In the genomic region with DNA sequence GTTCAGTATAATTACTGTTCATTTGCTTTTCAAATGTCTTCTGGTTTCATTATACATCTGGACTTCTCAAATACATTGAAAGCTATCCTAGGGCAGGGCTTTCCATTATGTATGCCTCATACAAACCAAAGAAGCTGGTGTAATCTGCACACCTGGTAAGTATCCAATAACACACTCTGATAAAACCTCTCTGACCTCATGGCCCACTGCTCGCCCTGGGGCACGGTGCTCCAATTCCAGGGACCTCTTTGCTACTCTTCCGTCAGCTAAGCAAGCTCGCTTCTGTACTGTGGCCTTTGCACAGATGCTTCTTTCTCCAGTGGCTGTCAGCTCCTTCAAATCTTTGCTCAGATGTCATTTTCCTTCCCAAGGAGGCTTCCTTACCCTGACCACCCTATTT, we compare ENCODE assay signal across 18 cellular contexts. TPM values are rescaled to one million over a fixed set of nuclear protein-coding genes. Genes with fewer than 3 reads are reported as not detected.
DNase-seq lines count a peak whose midpoint lies in the region; ATAC-seq and TF ChIP-seq lines count a peak whose summit lies in the region.
"Had no signal": no experiment of that assay in that cellular context is flagged by ENCODE, and none has a peak within 500 bp of the region (broad histone marks: within the 10 kb centered on the region; RNA-seq: fewer than 3 reads in every experiment).

No MANE protein-coding gene starts in this region.

- H3K27me3 ChIP-seq in SK-N-SH (ENCODE audit: insufficient read depth): no peaks in the 10 kb centered on the region
- no peaks in the 10 kb centered on the region for H3K27me3 ChIP-seq in Karpas-422 (ENCODE audit: low read length)
- no peaks in the 10 kb centered on the region for H3K27me3 ChIP-seq in trophoblast cell (ENCODE audit: insufficient read depth, low read length)
- H3K27me3 ChIP-seq: BLaER1 had no signal

- H4K91ac ChIP-seq in trophoblast cell (ENCODE audit: low read depth, low read length): no peak overlapping the region

- H2AK5ac ChIP-seq in trophoblast cell (ENCODE audit: low read length): no peak overlapping the region

- no peaks in the 10 kb centered on the region for H3F3A ChIP-seq in SK-N-SH (replicated peaks; ENCODE audit: insufficient read depth)

- H3K27ac ChIP-seq in SK-N-SH (ENCODE audit: low read depth in 2 of 2, low read length in 1 of 2) (no peak overlapping the region), Karpas-422 (ENCODE audit: low read length) (peak overlapping the region; percentile 51), trophoblast cell (ENCODE audit: low read depth, low read length) (no peak overlapping the region)
- H3K27ac ChIP-seq: BLaER1, C4-2B had no signal

- no peaks in the 10 kb centered on the region for H3K79me1 ChIP-seq in trophoblast cell (ENCODE audit: low read length)

- H4K20me1 ChIP-seq in SK-N-SH (ENCODE audit: insufficient read depth): no peaks in the 10 kb centered on the region
- H4K20me1 ChIP-seq in Karpas-422 (ENCODE audit: insufficient read depth, low read depth, low read length): no peaks in the 10 kb centered on the region

- H3K4ac ChIP-seq in trophoblast cell (ENCODE audit: low read depth, low read length): no peak overlapping the region

- intact Hi-C loops in activated CD8-positive, alpha-beta T cell treated with anti-CD3 and anti-CD28 coated beads for 36 hours (cut with micrococcal nuclease): no loop called here

- no peak overlapping the region for H2BK5ac ChIP-seq in trophoblast cell (ENCODE audit: low read depth, low read length, poor library complexity)

- DNase-seq in SK-N-SH: peak; percentile 17
- DNase-seq in Karpas-422: peak; percentile 61
- DNase-seq in NCI-H526 (lab: John Stamatoyannopoulos, UW): peak; percentile 96 to 98
- DNase-seq in trophoblast cell: peak; percentile 75 to 77
- DNase-seq in activated naive CD4-positive, alpha-beta T cell treated with Interleukin-2 at 50 U/mL for 16 hours: no peak
- DNase-seq in activated CD8-positive, alpha-beta T cell treated with anti-CD3 and anti-CD28 coated beads for 36 hours: no peak
- DNase-seq: 8988T; Caco-2; CD4-positive, CD25-positive, alpha-beta regulatory T cell; CD8-positive, alpha-beta T cell; DMS153; DND-41; GOT3; HFFc6 had no signal

- no peak for TF ChIP-seq EP300 in SK-N-SH (IDR thresholded peaks at IDR 0.05; ENCODE audit: borderline replicate concordance in 1 of 2, low read depth in 1 of 2, low read length in 1 of 2)

- H3K9me3 Mint-ChIP-seq in activated CD8-positive, alpha-beta T cell treated with anti-CD3 and anti-CD28 coated beads for 36 hours: no peaks in the 10 kb centered on the region
- H3K9me3 Mint-ChIP-seq: CD4-positive, CD25-positive, alpha-beta regulatory T cell; CD8-positive, alpha-beta T cell; HFFc6 had no signal

- CTCF ChIA-PET in SK-N-SH (lab: Yijun Ruan, JAX): interaction anchor here (1.0 to 1.5 kb wide), 3 partner anchors 10 to 205 kb away, joined by 3 to 4 read pairs (median 3); no protein-coding TSS in a partner anchor
- CTCF ChIA-PET in activated CD8-positive, alpha-beta T cell treated with anti-CD3 and anti-CD28 coated beads for 36 hours (lab: Charles Lee): no interaction called here

- H3K4me2 ChIP-seq in SK-N-SH: no peak overlapping the region
- H3K4me2 ChIP-seq in Karpas-422 (ENCODE audit: low read depth, low read length, poor library complexity, severe bottlenecking): peak overlapping the region; percentile 5
- no peak overlapping the region for H3K4me2 ChIP-seq in trophoblast cell (ENCODE audit: low read length)
- H3K4me2 ChIP-seq: BLaER1 had no signal

- no peaks in the 10 kb centered on the region for H3K27me3 Mint-ChIP-seq in activated CD8-positive, alpha-beta T cell treated with anti-CD3 and anti-CD28 coated beads for 36 hours
- H3K27me3 Mint-ChIP-seq: CD4-positive, CD25-positive, alpha-beta regulatory T cell had no signal

- no peak overlapping the region for H2BK12ac ChIP-seq in trophoblast cell (ENCODE audit: low read length)

- no peak overlapping the region for H4K8ac ChIP-seq in trophoblast cell (ENCODE audit: low read depth, low read length)

- no peak overlapping the region for H3K27ac Mint-ChIP-seq in activated CD8-positive, alpha-beta T cell treated with anti-CD3 and anti-CD28 coated beads for 36 hours
- H3K27ac Mint-ChIP-seq: CD4-positive, CD25-positive, alpha-beta regulatory T cell; CD8-positive, alpha-beta T cell; HFFc6 had no signal

- H3K4me3 ChIP-seq in SK-N-SH (ENCODE audit: low read depth in 2 of 2, low read length in 1 of 2) (no peak overlapping the region), Karpas-422 (ENCODE audit: low read length) (no peak overlapping the region), trophoblast cell (ENCODE audit: low read depth, low read length) (no peak overlapping the region)
- H3K4me3 ChIP-seq: BLaER1, HAP-1 had no signal

- TF ChIP-seq RAD21 in SK-N-SH (IDR thresholded peaks at IDR 0.05; ENCODE audit: low read length): no peak

- H2AFZ ChIP-seq in SK-N-SH (ENCODE audit: low read depth) (no peak overlapping the region), Karpas-422 (ENCODE audit: low read length) (no peak overlapping the region), trophoblast cell (ENCODE audit: insufficient read depth, low read length, poor library complexity) (no peak overlapping the region)

- H3K9ac ChIP-seq in SK-N-SH (no peak overlapping the region), Karpas-422 (ENCODE audit: low read length) (no peak overlapping the region), trophoblast cell (ENCODE audit: low read length) (no peak overlapping the region)
- H3K9ac ChIP-seq: BLaER1 had no signal

- H3K9me2 ChIP-seq in SK-N-SH: no peaks in the 10 kb centered on the region
- no peaks in the 10 kb centered on the region for H3K9me2 ChIP-seq in Karpas-422 (replicated peaks; ENCODE audit: insufficient read depth, low read length)

- H3K4me3 Mint-ChIP-seq in activated CD8-positive, alpha-beta T cell treated with anti-CD3 and anti-CD28 coated beads for 36 hours: no peak overlapping the region
- H3K4me3 Mint-ChIP-seq: CD8-positive, alpha-beta T cell; HFFc6 had no signal

- no peak overlapping the region for H3K18ac ChIP-seq in trophoblast cell (ENCODE audit: low read length)

- no peak overlapping the region for H4K12ac ChIP-seq in trophoblast cell (ENCODE audit: low read depth, low read length)

- H3K4me1 Mint-ChIP-seq in activated CD8-positive, alpha-beta T cell treated with anti-CD3 and anti-CD28 coated beads for 36 hours (ENCODE audit: low read depth): no peaks in the 10 kb centered on the region

- peaks cover 29 to 38% of the 10 kb centered on the region in 2 experiments for H3K36me3 ChIP-seq in SK-N-SH (replicated peaks in 1 of 2; ENCODE audit: control insufficient read depth in 1 of 2, insufficient read depth in 2 of 2, low read length in 1 of 2)
- H3K36me3 ChIP-seq in Karpas-422 (ENCODE audit: insufficient read depth, low read length): peaks cover 55% of the 10 kb centered on the region
- H3K36me3 ChIP-seq in trophoblast cell (ENCODE audit: control insufficient read depth in 1 of 2, insufficient read depth in 2 of 2, low read length in 2 of 2): peaks cover 9 to 13% of the 10 kb centered on the region in 2 experiments

- peaks cover 29% of the 10 kb centered on the region for H3K36me3 Mint-ChIP-seq in activated CD8-positive, alpha-beta T cell treated with anti-CD3 and anti-CD28 coated beads for 36 hours (ENCODE audit: low read depth)

- H3K23ac ChIP-seq in trophoblast cell (ENCODE audit: low read length): no peak overlapping the region

- POLR2A ChIA-PET in SK-N-SH (lab: Yijun Ruan, JAX): no interaction called here
- POLR2A ChIA-PET in activated CD8-positive, alpha-beta T cell treated with anti-CD3 and anti-CD28 coated beads for 36 hours (lab: Charles Lee): no interaction called here

- H2BK120ac ChIP-seq in trophoblast cell (ENCODE audit: insufficient read depth, low read length, poor library complexity): no peak overlapping the region

- H3K4me1 ChIP-seq in SK-N-SH (ENCODE audit: control insufficient read depth in 1 of 2, insufficient read depth in 2 of 2, low read depth in 1 of 2, low read length in 1 of 2) (peaks cover 0 to 3% of the 10 kb centered on the region in 2 experiments; a peak in 1 of 4 replicates), Karpas-422 (ENCODE audit: low read length) (peaks cover 37% of the 10 kb centered on the region), trophoblast cell (ENCODE audit: control insufficient read depth in 1 of 2, insufficient read depth in 2 of 2, low read length in 2 of 2) (peaks cover 0 to 5% of the 10 kb centered on the region in 2 experiments)
- H3K4me1 ChIP-seq: Caco-2, HAP-1 had no signal

- H3K14ac ChIP-seq in trophoblast cell (ENCODE audit: low read length): no peak overlapping the region

- no peak for ATAC-seq in SK-N-SH treated with all-trans-retinoic acid at 6 μM for 48 hours
- no peak for ATAC-seq in activated CD8-positive, alpha-beta T cell treated with anti-CD3 and anti-CD28 coated beads for 36 hours
- ATAC-seq: CD8-positive, alpha-beta T cell had no signal

- TF ChIP-seq CTCF in SK-N-SH (IDR thresholded peaks at IDR 0.05): no peak
- TF ChIP-seq CTCF in activated CD8-positive, alpha-beta T cell treated with anti-CD3 and anti-CD28 coated beads for 36 hours (IDR thresholded peaks at IDR 0.05): no peak

- H3K9me3 ChIP-seq in SK-N-SH: no peaks in the 10 kb centered on the region
- H3K9me3 ChIP-seq in Karpas-422 (ENCODE audit: low read length): no peaks in the 10 kb centered on the region
- no peaks in the 10 kb centered on the region for H3K9me3 ChIP-seq in trophoblast cell (ENCODE audit: insufficient read depth, low read depth, low read length)
- H3K9me3 ChIP-seq: BLaER1, Caco-2, HAP-1 had no signal

- 93% methylated on average over 4 of the region's 4 CpGs for WGBS in SK-N-SH (ENCODE audit: low lambda C conversion rate)
- no CpG with 5 or more reads among the region's 4 CpGs for whole genome bisulfite sequencing in trophoblast cell (ENCODE audit: extremely low coverage, insufficient coverage, insufficient read length)

- H3K79me2 ChIP-seq in SK-N-SH (ENCODE audit: insufficient read depth) (peaks cover 24% of the 10 kb centered on the region), Karpas-422 (ENCODE audit: low read length) (peaks cover 33% of the 10 kb centered on the region), trophoblast cell (ENCODE audit: control insufficient read depth, insufficient read depth, low read length, poor library complexity) (no peaks in the 10 kb centered on the region)

TF ChIP-seq in SK-N-SH treated with all-trans-retinoic acid at 6 μM for 48 hours, 23 proteins besides CTCF, POLR2A, EP300 and RAD21:
- TF ChIP-seq TOX (CRISPR knock-in tag; IDR thresholded peaks at IDR 0.05; ENCODE audit: borderline replicate concordance) (no peak), RARB (CRISPR knock-in tag; IDR thresholded peaks at IDR 0.05) (no peak), TCF4 (CRISPR knock-in tag; IDR thresholded peaks at IDR 0.05; ENCODE audit: borderline replicate concordance) (no peak), ZFP3 (CRISPR knock-in tag; IDR thresholded peaks at IDR 0.05) (no peak), ZNF565 (CRISPR knock-in tag; conservative IDR thresholded peaks at IDR 0.05; ENCODE audit: low read depth) (no peak)

RNA-seq across cellular contexts. Expression of gene ISM2, which starts 22.0 kb away (rescaled TPM):
- 0.08 and 0.20 TPM in 2 replicates for polyA plus RNA-seq in SK-N-SH (2012; rRNA removed)
- polyA plus RNA-seq in SK-N-SH (2012; cell fraction: cytosol; rRNA removed): 0.01 and 0.08 TPM in 2 replicates
- 0.14 TPM in 1 of 2 replicates, not detected in the other for polyA plus RNA-seq in SK-N-SH (2012; cell fraction: nucleus; rRNA removed)
- 0.11 and 0.89 TPM in 2 replicates for total RNA-seq in Karpas-422 (2014; rRNA removed; shearing (Covaris generic); ENCODE audit: low replicate concordance)
- 26.2 and 34.1 TPM in 2 replicates for polyA plus RNA-seq in trophoblast cell (2013)
- under 1 TPM; 0.74 to 0.94 TPM for total RNA-seq in activated CD8-positive, alpha-beta T cell treated with anti-CD3 and anti-CD28 coated beads for 36 hours
- total RNA-seq: CD4-positive, CD25-positive, alpha-beta regulatory T cell; CD8-positive, alpha-beta T cell had no signal
- polyA plus RNA-seq: CD4-positive, CD25-positive, alpha-beta regulatory T cell had no signal

Comparison
In these comparisons a context has a peak if more than half of its experiments do, and no peak if none do; other contexts are left out.
1. DNase-seq: peak in SK-N-SH (single experiment), Karpas-422 (single experiment), NCI-H526 (2 of 2) and trophoblast cell (2 of 2); none in activated naive CD4-positive, alpha-beta T cell treated with Interleukin-2 at 50 U/mL for 16 hours (single experiment) and activated CD8-positive, alpha-beta T cell treated with anti-CD3 and anti-CD28 coated beads for 36 hours (single experiment).